Comparison of ENCODE assay signal across 1 cellular context in the genomic region with DNA sequence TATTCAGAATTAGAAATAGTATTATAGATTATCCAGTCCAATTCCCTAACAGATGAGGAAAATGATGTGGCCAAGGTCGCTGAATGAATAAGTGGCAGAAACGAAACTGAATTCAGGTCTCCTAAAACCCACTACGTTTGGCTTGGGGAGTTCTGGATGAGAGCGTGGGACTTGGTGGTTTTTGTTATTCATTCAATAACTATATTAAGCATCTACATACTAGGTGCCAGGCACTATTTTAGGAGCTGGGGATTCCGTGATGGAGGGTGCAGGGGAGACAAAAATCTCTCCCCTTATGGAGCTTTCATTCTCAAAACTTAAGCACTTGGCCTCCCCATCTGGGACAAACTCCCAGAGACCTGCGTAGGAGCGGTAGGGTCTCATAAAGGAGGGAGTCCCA.
TF ChIP-seq lines count a peak whose summit lies in the region.

No MANE protein-coding gene starts in this region.

TF ChIP-seq in SK-N-SH, 30 proteins besides CTCF, POLR2A, EP300 and RAD21 (continued from another document):
- no peak for TF ChIP-seq TAF1 (IDR thresholded peaks at IDR 0.05; ENCODE audit: borderline replicate concordance, low read depth, low read length)
- no peak for TF ChIP-seq NRF1 (IDR thresholded peaks at IDR 0.05; ENCODE audit: low read depth, low read length)
- no peak for TF ChIP-seq SIN3A (IDR thresholded peaks at IDR 0.05; ENCODE audit: borderline replicate concordance, low read depth, low read length)
- no peak for TF ChIP-seq YY1 (IDR thresholded peaks at IDR 0.05; ENCODE audit: low read depth)
- TF ChIP-seq RCOR1 (IDR thresholded peaks at IDR 0.05; ENCODE audit: low read length), result no peak
- TF ChIP-seq NFIC (IDR thresholded peaks at IDR 0.05; ENCODE audit: borderline replicate concordance), result no peak
- TF ChIP-seq, protein P1, sequence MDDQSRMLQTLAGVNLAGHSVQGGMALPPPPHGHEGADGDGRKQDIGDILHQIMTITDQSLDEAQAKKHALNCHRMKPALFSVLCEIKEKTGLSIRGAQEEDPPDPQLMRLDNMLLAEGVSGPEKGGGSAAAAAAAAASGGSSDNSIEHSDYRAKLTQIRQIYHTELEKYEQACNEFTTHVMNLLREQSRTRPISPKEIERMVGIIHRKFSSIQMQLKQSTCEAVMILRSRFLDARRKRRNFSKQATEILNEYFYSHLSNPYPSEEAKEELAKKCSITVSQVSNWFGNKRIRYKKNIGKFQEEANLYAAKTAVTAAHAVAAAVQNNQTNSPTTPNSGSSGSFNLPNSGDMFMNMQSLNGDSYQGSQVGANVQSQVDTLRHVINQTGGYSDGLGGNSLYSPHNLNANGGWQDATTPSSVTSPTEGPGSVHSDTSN (IDR thresholded peaks at IDR 0.05), result no peak
- TF ChIP-seq RXRA (IDR thresholded peaks at IDR 0.05; ENCODE audit: borderline replicate concordance, low read depth), result no peak
- no peak for TF ChIP-seq SMC3 (IDR thresholded peaks at IDR 0.05; ENCODE audit: low read depth, low read length)
- TF ChIP-seq, protein P2, sequence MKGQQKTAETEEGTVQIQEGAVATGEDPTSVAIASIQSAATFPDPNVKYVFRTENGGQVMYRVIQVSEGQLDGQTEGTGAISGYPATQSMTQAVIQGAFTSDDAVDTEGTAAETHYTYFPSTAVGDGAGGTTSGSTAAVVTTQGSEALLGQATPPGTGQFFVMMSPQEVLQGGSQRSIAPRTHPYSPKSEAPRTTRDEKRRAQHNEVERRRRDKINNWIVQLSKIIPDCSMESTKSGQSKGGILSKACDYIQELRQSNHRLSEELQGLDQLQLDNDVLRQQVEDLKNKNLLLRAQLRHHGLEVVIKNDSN (IDR thresholded peaks at IDR 0.05; ENCODE audit: borderline replicate concordance, low read depth), result no peak
- no peak for TF ChIP-seq ELF1 (IDR thresholded peaks at IDR 0.05)
